In the genomic region with DNA sequence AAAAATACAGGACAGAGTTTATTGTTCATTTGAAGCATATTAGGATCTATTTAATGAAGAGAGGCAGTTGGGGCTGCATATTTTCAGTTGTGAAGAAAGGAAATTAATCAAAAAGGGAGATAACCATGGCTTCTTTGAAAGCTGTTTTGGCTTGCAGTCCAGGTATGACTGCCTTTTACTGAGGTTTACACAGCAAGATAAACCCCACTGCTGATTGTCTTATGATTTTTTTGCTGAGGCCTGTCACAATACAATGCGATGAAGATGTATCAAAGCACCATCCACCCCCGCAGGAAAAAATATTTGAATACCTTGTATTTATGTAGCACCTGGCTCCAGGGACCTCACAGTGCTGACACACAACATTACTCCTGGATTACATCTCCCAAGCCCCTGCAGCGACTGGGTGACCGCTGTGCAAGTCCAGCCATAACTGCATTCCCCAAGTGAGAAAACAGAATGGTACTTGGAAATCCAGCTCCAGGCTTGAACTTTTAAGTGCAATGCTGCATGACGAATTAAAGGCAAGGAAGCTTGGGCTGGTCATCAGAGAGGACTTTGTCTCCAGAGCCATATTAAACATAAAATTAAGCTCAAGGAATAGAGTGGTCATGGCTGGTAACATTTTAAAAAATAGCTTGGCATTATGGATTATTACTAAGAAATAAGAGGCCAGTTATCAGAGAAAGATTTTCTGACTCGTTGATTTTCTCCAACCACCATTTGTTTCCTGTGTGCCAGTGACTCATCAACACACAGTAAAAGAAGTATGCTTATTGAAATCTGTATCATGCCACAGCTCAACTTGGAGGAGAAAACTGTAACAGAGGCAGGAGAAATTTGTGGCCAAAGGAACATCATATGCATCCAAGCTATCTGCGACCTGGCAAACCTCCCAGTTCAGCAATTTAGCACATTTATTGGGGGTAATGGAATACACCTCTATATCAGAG, we compare ENCODE assay signal across 18 cellular contexts.
DNase-seq lines count a peak whose midpoint lies in the region; ATAC-seq, FAIRE-seq and TF ChIP-seq lines count a peak whose summit lies in the region.
"Had no signal": no experiment of that assay in that cellular context is flagged by ENCODE, and none has a peak within 500 bp of the region (broad histone marks: within the 10 kb centered on the region; RNA-seq: fewer than 3 reads in every experiment).

No MANE protein-coding gene starts in this region.

- peaks cover 3% of the 10 kb centered on the region for H3K9me3 Mint-ChIP-seq in activated CD8-positive, alpha-beta T cell treated with anti-CD3 and anti-CD28 coated beads for 36 hours
- no peaks in the 10 kb centered on the region for H3K9me3 Mint-ChIP-seq in activated CD8-positive, alpha-beta T cell treated with anti-CD3 and anti-CD28 coated beads, Interleukin-2, amount 10 ng/mL, durations not matched to agents 7 days and 5 days (ENCODE audit: insufficient read depth)

- no peak for DNase-seq in activated CD8-positive, alpha-beta T cell treated with anti-CD3 and anti-CD28 coated beads for 36 hours
- DNase-seq in activated CD8-positive, alpha-beta T cell treated with anti-CD3 and anti-CD28 coated beads, Interleukin-2, amount 10 ng/mL, durations not matched to agents 7 days and 5 days: no peak
- DNase-seq in RWPE2 (ENCODE audit: low spot score) (no peak), fibroblast of gingiva (ENCODE audit: low read depth) (peak; percentile 8), NCI-H510A treated with DMSO at 0.1 percent for 48 hours (lab: John Stamatoyannopoulos, UW) (no peak), NCI-H2227 treated with DMSO at 0.1 percent for 48 hours (lab: John Stamatoyannopoulos, UW) (no peak), pancreas (no peak)
- DNase-seq: Caco-2; erythroblast; NCI-H1930; NCI-H82; Right ventricle myocardium superior; stimulated activated CD4-positive, alpha-beta T cell treated with anti-CD3 and anti-CD28 coated beads, Interleukin-4, amount 100 ng/mL, for 4 hours had no signal

- 63 to 64% methylated on average over 7 of the region's 7 CpGs for WGBS in pancreas, 2 donors

- H3K4me3 ChIP-seq in RWPE2 (ENCODE audit: severe bottlenecking) (no peak overlapping the region), skeletal muscle satellite cell (ENCODE audit: low read length) (no peak overlapping the region), pancreas (no peak overlapping the region)
- H3K4me3 ChIP-seq: A549, coronary artery, lung had no signal

- POLR2A ChIA-PET in activated CD8-positive, alpha-beta T cell treated with anti-CD3 and anti-CD28 coated beads for 36 hours (lab: Charles Lee): interaction anchor here (1.3 kb wide), 1 partner anchor 9 kb away, joined by 4 read pairs; no protein-coding TSS in a partner anchor
- POLR2A ChIA-PET in activated CD8-positive, alpha-beta T cell treated with anti-CD3 and anti-CD28 coated beads, Interleukin-2, amount 10 ng/mL, durations not matched to agents 7 days and 5 days (lab: Charles Lee): interaction anchor here (1.4 kb wide), 1 partner anchor 10 kb away, joined by 8 read pairs; no protein-coding TSS in a partner anchor

- peak; percentile 69 for ATAC-seq in activated CD8-positive, alpha-beta T cell treated with anti-CD3 and anti-CD28 coated beads for 36 hours
- ATAC-seq in activated CD8-positive, alpha-beta T cell treated with anti-CD3 and anti-CD28 coated beads, Interleukin-2, amount 10 ng/mL, durations not matched to agents 7 days and 5 days: no peak
- peak; percentile 55; the same call in 2 of the 3 replicates for ATAC-seq in RWPE2 (ENCODE audit: low read depth)
- ATAC-seq in pancreas: no peak
- ATAC-seq: A549, sciatic nerve had no signal

- H3K4me2 ChIP-seq in skeletal muscle satellite cell (ENCODE audit: low read length): peak overlapping the region; percentile 22
- H3K4me2 ChIP-seq: A549 had no signal

- H3K36me3 ChIP-seq in RWPE2 (ENCODE audit: low read depth) (no peaks in the 10 kb centered on the region), skeletal muscle satellite cell (ENCODE audit: insufficient read depth, low read length) (no peaks in the 10 kb centered on the region), pancreas (no peaks in the 10 kb centered on the region)

- intact Hi-C loops in activated CD8-positive, alpha-beta T cell treated with anti-CD3 and anti-CD28 coated beads for 36 hours (cut with micrococcal nuclease): no loop called here
- intact Hi-C loops in pancreas (cut with DNase I): no loop called here

- H3K4me3 Mint-ChIP-seq in activated CD8-positive, alpha-beta T cell treated with anti-CD3 and anti-CD28 coated beads for 36 hours: no peak overlapping the region
- no peak overlapping the region for H3K4me3 Mint-ChIP-seq in activated CD8-positive, alpha-beta T cell treated with anti-CD3 and anti-CD28 coated beads, Interleukin-2, amount 10 ng/mL, durations not matched to agents 7 days and 5 days

- no peak overlapping the region for H3K9ac ChIP-seq in skeletal muscle satellite cell (ENCODE audit: low read depth, low read length)

- no peaks in the 10 kb centered on the region for H3K27me3 ChIP-seq in RWPE2 (ENCODE audit: insufficient read depth, poor library complexity, severe bottlenecking)
- no peaks in the 10 kb centered on the region for H3K27me3 ChIP-seq in skeletal muscle satellite cell (ENCODE audit: control insufficient read depth, insufficient read depth, low read length)
- no peaks in the 10 kb centered on the region for H3K27me3 ChIP-seq in pancreas

- peaks cover 3% of the 10 kb centered on the region for H3K36me3 Mint-ChIP-seq in activated CD8-positive, alpha-beta T cell treated with anti-CD3 and anti-CD28 coated beads for 36 hours (ENCODE audit: low read depth)
- peaks cover 2% of the 10 kb centered on the region for H3K36me3 Mint-ChIP-seq in activated CD8-positive, alpha-beta T cell treated with anti-CD3 and anti-CD28 coated beads, Interleukin-2, amount 10 ng/mL, durations not matched to agents 7 days and 5 days (ENCODE audit: low read depth)

- no peak overlapping the region for H3K27ac ChIP-seq in RWPE2 (ENCODE audit: poor library complexity, severe bottlenecking)
- no peak overlapping the region for H3K27ac ChIP-seq in pancreas
- H3K27ac ChIP-seq: A549, coronary artery had no signal

- H3K4me1 Mint-ChIP-seq in activated CD8-positive, alpha-beta T cell treated with anti-CD3 and anti-CD28 coated beads for 36 hours (ENCODE audit: low read depth): peaks cover 15% of the 10 kb centered on the region
- H3K4me1 Mint-ChIP-seq in activated CD8-positive, alpha-beta T cell treated with anti-CD3 and anti-CD28 coated beads, Interleukin-2, amount 10 ng/mL, durations not matched to agents 7 days and 5 days (ENCODE audit: low read depth): peaks cover 18% of the 10 kb centered on the region

- FAIRE-seq in pancreas (lab: Jason Lieb, UNC): no peak
- FAIRE-seq: A549 had no signal

- CTCF ChIA-PET in activated CD8-positive, alpha-beta T cell treated with anti-CD3 and anti-CD28 coated beads for 36 hours (lab: Charles Lee): interaction anchor here (0.8 to 1.0 kb wide), 3 partner anchors 9 to 42 kb away, joined by 3 to 6 read pairs (median 3); no protein-coding TSS in a partner anchor
- CTCF ChIA-PET in activated CD8-positive, alpha-beta T cell treated with anti-CD3 and anti-CD28 coated beads, Interleukin-2, amount 10 ng/mL, durations not matched to agents 7 days and 5 days (lab: Charles Lee): interaction anchor here (0.8 to 2.1 kb wide), 3 partner anchors 9 to 368 kb away, joined by 3 to 9 read pairs (median 3); no protein-coding TSS in a partner anchor

- H3K27ac Mint-ChIP-seq in activated CD8-positive, alpha-beta T cell treated with anti-CD3 and anti-CD28 coated beads for 36 hours: peak overlapping the region; percentile 5
- no peak overlapping the region for H3K27ac Mint-ChIP-seq in activated CD8-positive, alpha-beta T cell treated with anti-CD3 and anti-CD28 coated beads, Interleukin-2, amount 10 ng/mL, durations not matched to agents 7 days and 5 days

- TF ChIP-seq CTCF in activated CD8-positive, alpha-beta T cell treated with anti-CD3 and anti-CD28 coated beads for 36 hours (IDR thresholded peaks at IDR 0.05): no peak
- TF ChIP-seq CTCF in RWPE2 (IDR thresholded peaks at IDR 0.05; ENCODE audit: poor library complexity, severe bottlenecking) (no peak), pancreas (IDR thresholded peaks at IDR 0.05) (no peak)

- H3K4me1 ChIP-seq in RWPE2 (ENCODE audit: insufficient read depth, poor library complexity, severe bottlenecking) (peaks cover 3% of the 10 kb centered on the region), skeletal muscle satellite cell (ENCODE audit: control insufficient read depth, insufficient read depth, low read length) (peaks cover 8% of the 10 kb centered on the region), pancreas (no peaks in the 10 kb centered on the region)
- H3K4me1 ChIP-seq: A549, Caco-2 had no signal

- no peaks in the 10 kb centered on the region for H3K9me3 ChIP-seq in RWPE2 (ENCODE audit: severe bottlenecking)
- no peaks in the 10 kb centered on the region for H3K9me3 ChIP-seq in skeletal muscle satellite cell (replicated peaks; ENCODE audit: low read length)
- no peaks in the 10 kb centered on the region for H3K9me3 ChIP-seq in pancreas
- H3K9me3 ChIP-seq: A549 had no signal

- H3K27me3 Mint-ChIP-seq in activated CD8-positive, alpha-beta T cell treated with anti-CD3 and anti-CD28 coated beads for 36 hours: no peaks in the 10 kb centered on the region
- H3K27me3 Mint-ChIP-seq in activated CD8-positive, alpha-beta T cell treated with anti-CD3 and anti-CD28 coated beads, Interleukin-2, amount 10 ng/mL, durations not matched to agents 7 days and 5 days (ENCODE audit: low read depth): no peaks in the 10 kb centered on the region

Comparison
In these comparisons a context has a peak if more than half of its experiments do, and no peak if none do; other contexts are left out.
1. ATAC-seq: peak in activated CD8-positive, alpha-beta T cell treated with anti-CD3 and anti-CD28 coated beads for 36 hours (single experiment) and RWPE2 (single experiment); none in activated CD8-positive, alpha-beta T cell treated with anti-CD3 and anti-CD28 coated beads, Interleukin-2, amount 10 ng/mL, durations not matched to agents 7 days and 5 days (single experiment) and pancreas (0 of 4).